Comparison of ENCODE assay signal across 19 cellular contexts in genomic region chr7:46197833-46198540, GRCh38.
DNase-seq lines count a peak whose midpoint lies in the region; ATAC-seq, FAIRE-seq and TF ChIP-seq lines count a peak whose summit lies in the region.
"Had no signal": no experiment of that assay in that cellular context is flagged by ENCODE, and none has a peak within 500 bp of the region (broad histone marks: within the 10 kb centered on the region; RNA-seq: fewer than 3 reads in every experiment).

No MANE protein-coding gene starts in this region.

- no peak overlapping the region for H3K4ac ChIP-seq in H1 (replicated peaks; ENCODE audit: insufficient read length, low read depth, low read length)
- H3K4ac ChIP-seq in neuronal stem cell (ENCODE audit: low read length): no peak overlapping the region

- H3K18ac ChIP-seq in H1 (ENCODE audit: extremely low read depth, low read length) (no peak overlapping the region), neuronal stem cell (ENCODE audit: low read length) (no peak overlapping the region)

- H3K27me3 Mint-ChIP-seq in GM23338 (ENCODE audit: insufficient read depth, low read depth, poor library complexity): peaks cover 2% of the 10 kb centered on the region
- H3K27me3 Mint-ChIP-seq: CD4-positive, alpha-beta memory T cell had no signal

- no peak for TF ChIP-seq RAD21 in H1 (IDR thresholded peaks at IDR 0.05 in 1 of 2, conservative IDR thresholded peaks at IDR 0.05 in 1 of 2; ENCODE audit: low read depth in 2 of 2, low read length in 2 of 2)

- no peak for FAIRE-seq in H1 (lab: Jason Lieb, UNC)
- FAIRE-seq: H54, K562 had no signal

- H3K14ac ChIP-seq in H1 (ENCODE audit: insufficient read length) (no peak overlapping the region), neuronal stem cell (ENCODE audit: low read length) (no peak overlapping the region)

- no peak overlapping the region for H3K4me3 Mint-ChIP-seq in GM23338
- H3K4me3 Mint-ChIP-seq: CD14-positive monocyte; CD4-positive, alpha-beta memory T cell had no signal

- POLR2A ChIA-PET in H1 (lab: Charles Lee; ENCODE audit: partially characterized antibody): no interaction called here

- no peaks in the 10 kb centered on the region for H3K79me1 ChIP-seq in H1 (ENCODE audit: low read depth, low read length)
- no peaks in the 10 kb centered on the region for H3K79me1 ChIP-seq in neuronal stem cell (ENCODE audit: low read depth, low read length)

- H2BK12ac ChIP-seq in H1 (ENCODE audit: low read depth, low read length) (no peak overlapping the region), neuronal stem cell (ENCODE audit: low read length) (no peak overlapping the region)

- TF ChIP-seq EP300 in H1 (IDR thresholded peaks at IDR 0.05; ENCODE audit: borderline replicate concordance in 1 of 2, low read depth in 2 of 2, low read length in 2 of 2): no peak

- H3K4me2 ChIP-seq in GM23338 (no peak overlapping the region), H1 (ENCODE audit: insufficient read depth in 1 of 2, low read depth in 2 of 2, low read length in 2 of 2) (no peak overlapping the region), neuronal stem cell (ENCODE audit: insufficient read depth, low read length, poor library complexity, severe bottlenecking) (no peak overlapping the region)
- H3K4me2 ChIP-seq: BLaER1 had no signal

- no peak for TF ChIP-seq CTCF in GM23338 (conservative IDR thresholded peaks at IDR 0.05; ENCODE audit: low read depth in 2 of 2)
- TF ChIP-seq CTCF in H1 (IDR thresholded peaks at IDR 0.05; ENCODE audit: control extremely low read depth in 1 of 3, insufficient read depth in 1 of 3, low read depth in 1 of 3, low read length in 3 of 3): no peak

- H4K20me1 ChIP-seq in GM23338 (replicated peaks; ENCODE audit: insufficient read depth) (no peaks in the 10 kb centered on the region), H1 (replicated peaks in 1 of 2; ENCODE audit: control insufficient read depth in 1 of 2, insufficient read depth in 2 of 2, low read length in 2 of 2) (no peaks in the 10 kb centered on the region)
- H4K20me1 ChIP-seq: BLaER1 had no signal

- peaks cover 5% of the 10 kb centered on the region; the same call in 1 of the 2 replicates for H3K4me1 ChIP-seq in GM23338 (ENCODE audit: insufficient read depth)
- H3K4me1 ChIP-seq in H1 (replicated peaks in 1 of 4; ENCODE audit: control insufficient read depth in 3 of 4, insufficient read depth in 4 of 4, low read length in 3 of 4): no peaks in the 10 kb centered on the region
- peaks cover 0 to 8% of the 10 kb centered on the region in 2 donors for H3K4me1 ChIP-seq in neuronal stem cell (ENCODE audit: control insufficient read depth in 2 of 2, insufficient read depth in 1 of 2, low read depth in 1 of 2, low read length in 2 of 2)
- H3K4me1 ChIP-seq: BLaER1 had no signal

- CTCF ChIA-PET in H1 (lab: Charles Lee; ENCODE audit: partially characterized antibody): interaction anchor here (1.0 to 1.5 kb wide), 2 partner anchors 7 to 275 kb away, joined by 3 to 4 read pairs; no protein-coding TSS in a partner anchor

- H3K27ac ChIP-seq in GM23338 (ENCODE audit: low read depth) (no peak overlapping the region), H1 (ENCODE audit: low read depth, low read length) (no peak overlapping the region), neuronal stem cell (replicated peaks; ENCODE audit: low read length) (no peak overlapping the region)
- H3K27ac ChIP-seq: BLaER1, HL-60 had no signal

- H2BK15ac ChIP-seq in H1 (ENCODE audit: low read length) (no peak overlapping the region), neuronal stem cell (ENCODE audit: low read length) (no peak overlapping the region)

- H2BK120ac ChIP-seq in H1 (replicated peaks; ENCODE audit: low read depth, low read length): no peak overlapping the region
- H2BK120ac ChIP-seq in neuronal stem cell (ENCODE audit: low read depth, low read length): no peak overlapping the region

- H2AFZ ChIP-seq in GM23338: peak overlapping the region; percentile 87
- H2AFZ ChIP-seq in H1 (ENCODE audit: low read length): peak overlapping the region; percentile 81
- H2AFZ ChIP-seq in neuronal stem cell (ENCODE audit: low read length): peak overlapping the region; percentile 77

- no peaks in the 10 kb centered on the region for H3K23me2 ChIP-seq in H1 (ENCODE audit: low read depth, low read length)

- H3K36me3 ChIP-seq in GM23338 (ENCODE audit: insufficient read depth): no peaks in the 10 kb centered on the region
- H3K36me3 ChIP-seq in H1 (ENCODE audit: control insufficient read depth in 2 of 4, insufficient read depth in 4 of 4, low read length in 3 of 4): no peaks in the 10 kb centered on the region
- no peaks in the 10 kb centered on the region for H3K36me3 ChIP-seq in neuronal stem cell (replicated peaks in 1 of 2; ENCODE audit: control insufficient read depth in 2 of 2, insufficient read depth in 2 of 2, low read length in 2 of 2)
- H3K36me3 ChIP-seq: BLaER1 had no signal

- no peak overlapping the region for H3K4me3 ChIP-seq in GM23338
- no peak overlapping the region for H3K4me3 ChIP-seq in H1 (ENCODE audit: extremely low read depth in 1 of 4, insufficient read depth in 2 of 4, low read depth in 3 of 4, low read length in 4 of 4)
- H3K4me3 ChIP-seq in neuronal stem cell (ENCODE audit: low read length in 2 of 2): no peak overlapping the region
- H3K4me3 ChIP-seq: BLaER1, K562 had no signal

- peaks cover 7% of the 10 kb centered on the region for H3K9me2 ChIP-seq in GM23338 (ENCODE audit: insufficient read depth)

- peaks cover 2% of the 10 kb centered on the region; the same call in 2 of the 3 replicates for H3K9me3 Mint-ChIP-seq in GM23338

- H4K91ac ChIP-seq in H1 (replicated peaks; ENCODE audit: insufficient read length, low read length) (no peak overlapping the region), neuronal stem cell (ENCODE audit: low read depth, low read length, poor library complexity) (no peak overlapping the region)

- no peak for ATAC-seq in GM23338
- no peak for ATAC-seq in GM18873 (IDR thresholded peaks at IDR 0.05; ENCODE audit: low FRiP score, unreplicated experiment)
- ATAC-seq in HG02970 (IDR thresholded peaks at IDR 0.05; ENCODE audit: low FRiP score, unreplicated experiment): no peak
- ATAC-seq in HG03457 (IDR thresholded peaks at IDR 0.05; ENCODE audit: unreplicated experiment): no peak
- ATAC-seq: K562 had no signal

- H3K79me2 ChIP-seq in GM23338 (replicated peaks; ENCODE audit: insufficient read depth) (no peaks in the 10 kb centered on the region), H1 (ENCODE audit: control insufficient read depth in 1 of 2, insufficient read depth in 2 of 2, low read length in 2 of 2) (no peaks in the 10 kb centered on the region)

- no peak for TF ChIP-seq POLR2A in H1 (IDR thresholded peaks at IDR 0.05; ENCODE audit: control extremely low read depth in 1 of 2, low read depth in 2 of 2, low read length in 2 of 2)

- peaks cover 7% of the 10 kb centered on the region; the same call in 1 of the 3 replicates for H3K4me1 Mint-ChIP-seq in GM23338
- H3K4me1 Mint-ChIP-seq: CD14-positive monocyte; CD4-positive, alpha-beta memory T cell had no signal

- H3K27me3 ChIP-seq in GM23338 (ENCODE audit: insufficient read depth) (no peaks in the 10 kb centered on the region), H1 (replicated peaks in 1 of 4; ENCODE audit: control insufficient read depth in 3 of 4, extremely low read depth in 1 of 4, insufficient read depth in 3 of 4, low read length in 3 of 4) (no peaks in the 10 kb centered on the region), neuronal stem cell (ENCODE audit: control insufficient read depth in 3 of 3, insufficient read depth in 3 of 3, low read depth in 1 of 3, low read length in 3 of 3) (no peaks in the 10 kb centered on the region)
- H3K27me3 ChIP-seq: BLaER1 had no signal

- H3K23ac ChIP-seq in H1 (ENCODE audit: insufficient read length) (no peak overlapping the region), neuronal stem cell (ENCODE audit: low read depth, low read length, poor library complexity) (no peak overlapping the region)

- no peak overlapping the region for H3K56ac ChIP-seq in H1 (replicated peaks; ENCODE audit: insufficient read length, low read depth, low read length)

- H2AK5ac ChIP-seq in H1 (ENCODE audit: low read depth, low read length) (no peak overlapping the region), neuronal stem cell (ENCODE audit: low read depth, low read length) (no peak overlapping the region)

- H4K8ac ChIP-seq in H1 (ENCODE audit: extremely low read depth, insufficient read depth, low read length) (no peak overlapping the region), neuronal stem cell (ENCODE audit: low read depth, low read length) (no peak overlapping the region)

- no peaks in the 10 kb centered on the region for H3F3A ChIP-seq in GM23338 (replicated peaks; ENCODE audit: low read depth)

- WGBS in H1 (ENCODE audit: extremely low coverage in 1 of 2, insufficient coverage in 1 of 2, insufficient read length in 1 of 2, insufficient replicate concordance in 2 of 2, low coverage in 1 of 2, low lambda C conversion rate in 2 of 2, missing lambda C conversion rate in 1 of 2), 2 experiments: 92% methylated on average over 7 of the region's 7 CpGs; no CpG with 5 or more reads in 1 of the 2 experiments
- no CpG with 5 or more reads among the region's 7 CpGs for WGBS in neuronal stem cell (ENCODE audit: extremely low coverage in 2 of 2, insufficient read length in 2 of 2, insufficient replicate concordance in 1 of 2), 2 donors

- H3K9ac ChIP-seq in H1 (replicated peaks in 1 of 4; ENCODE audit: extremely low read depth in 1 of 4, low read depth in 3 of 4, low read length in 3 of 4): no peak overlapping the region
- H3K9ac ChIP-seq in neuronal stem cell (ENCODE audit: low read depth, low read length, poor library complexity): no peak overlapping the region
- H3K9ac ChIP-seq: BLaER1 had no signal

- H4K5ac ChIP-seq in H1 (ENCODE audit: insufficient read length, low read depth, low read length): no peak overlapping the region

- H2BK20ac ChIP-seq in H1 (ENCODE audit: low read length): no peak overlapping the region

- H3K36me3 Mint-ChIP-seq in GM23338 (ENCODE audit: low read depth): no peaks in the 10 kb centered on the region
- H3K36me3 Mint-ChIP-seq: CD14-positive monocyte; CD4-positive, alpha-beta memory T cell had no signal

- DNase-seq in GM23338 (ENCODE audit: low spot score) (no peak), SK-MEL-5 (ENCODE audit: low read depth, low spot score) (peak; percentile 35), H1 (ENCODE audit: low read depth in 1 of 2, low spot score in 2 of 2) (no peak), neuronal stem cell (ENCODE audit: low spot score) (no peak), hypothalamus (lab: John Stamatoyannopoulos, UW) (no peak)
- DNase-seq: 8988T; CD4-positive, alpha-beta memory T cell; DMS153; DMS79; GDM1; HCEC 1CT had no signal

- H3K27ac Mint-ChIP-seq in GM23338: no peak overlapping the region
- H3K27ac Mint-ChIP-seq: CD14-positive monocyte; CD4-positive, alpha-beta memory T cell had no signal

- no peaks in the 10 kb centered on the region for H3K9me3 ChIP-seq in H1 (ENCODE audit: insufficient read depth in 2 of 2, low read depth in 1 of 2, low read length in 1 of 2)
- H3K9me3 ChIP-seq in neuronal stem cell (replicated peaks in 1 of 2; ENCODE audit: control insufficient read depth in 2 of 2, insufficient read depth in 1 of 2, low read depth in 1 of 2, low read length in 2 of 2): no peaks in the 10 kb centered on the region
- H3K9me3 ChIP-seq: BLaER1 had no signal

- in situ Hi-C loops in SK-MEL-5 (cut with HindIII; ENCODE audit: low pct_unique_long_range_greater_than_20kb, low sequenced_read_pairs): no loop called here

- H2BK5ac ChIP-seq in H1 (ENCODE audit: low read depth, low read length): no peak overlapping the region
- H2BK5ac ChIP-seq in neuronal stem cell (ENCODE audit: low read length): no peak overlapping the region
